Comparison of ENCODE assay signal across 8 cellular contexts in the genomic region with DNA sequence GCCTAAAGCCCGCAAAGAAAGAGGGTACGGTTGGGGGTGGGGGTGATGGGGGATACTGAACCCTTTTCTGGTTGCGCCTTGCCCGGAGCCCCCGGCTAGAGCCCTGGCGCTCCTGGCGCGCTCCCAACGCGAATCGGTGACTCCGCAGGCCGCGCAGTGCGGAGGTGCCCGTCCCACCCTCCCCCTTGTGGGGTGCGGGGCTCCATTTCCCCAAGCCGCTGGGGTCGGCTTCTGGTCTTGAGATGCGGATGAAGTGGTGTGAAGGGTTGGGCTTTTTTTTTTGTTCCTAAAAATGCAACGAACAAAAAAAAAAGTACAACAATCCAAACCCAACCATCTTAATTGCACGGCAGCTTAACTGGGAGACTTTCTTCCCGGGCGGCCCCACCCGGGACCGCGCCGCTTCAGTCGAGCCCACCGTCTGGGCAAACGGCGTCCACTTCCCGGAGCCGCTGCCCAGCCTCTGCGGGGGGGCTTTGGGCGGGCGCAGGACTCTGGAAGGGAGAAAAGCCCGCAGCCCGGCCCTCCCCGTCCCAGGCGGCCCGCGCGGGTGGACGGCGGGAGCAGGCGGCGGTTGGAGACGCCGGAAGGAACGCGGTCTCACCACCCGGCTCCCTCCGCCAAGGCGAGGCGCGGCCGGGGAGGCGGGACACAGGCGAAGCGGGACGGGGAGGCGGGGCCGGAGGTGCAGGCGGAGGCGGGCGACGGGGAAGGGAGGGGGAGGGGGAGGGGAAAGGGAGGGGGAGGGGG. TPM values are rescaled to one million over a fixed set of nuclear protein-coding genes. Genes with fewer than 3 reads are reported as not detected.
DNase-seq lines count a peak whose midpoint lies in the region; ATAC-seq and TF ChIP-seq lines count a peak whose summit lies in the region.

No MANE protein-coding gene starts in this region.

- TF ChIP-seq CTCF in BE2C (IDR thresholded peaks at IDR 0.05; ENCODE audit: low read depth, low read length): no peak

- no peaks in the 10 kb centered on the region for H3K9me3 ChIP-seq in BE2C
- H3K9me3 ChIP-seq in endocrine pancreas (ENCODE audit: control insufficient read depth, low read length): no peaks in the 10 kb centered on the region
- H3K9me3 ChIP-seq in mesodermal cell (ENCODE audit: control insufficient read depth, low read length): no peaks in the 10 kb centered on the region

- H3K27me3 ChIP-seq in BE2C: no peaks in the 10 kb centered on the region
- no peaks in the 10 kb centered on the region for H3K27me3 ChIP-seq in endocrine pancreas (ENCODE audit: control insufficient read depth, insufficient read depth, low read length)

- H3K9ac ChIP-seq in endocrine pancreas (ENCODE audit: control insufficient read depth, insufficient read depth, low read length): peak overlapping the region; percentile 77

- peak; percentile 72 for TF ChIP-seq POLR2A in GM19193 (IDR thresholded peaks at IDR 0.05; ENCODE audit: extremely low read depth, insufficient read depth, insufficient read length)

- H3K27ac ChIP-seq in mesodermal cell (ENCODE audit: low read depth, low read length, severe bottlenecking): peak overlapping the region; percentile 81

- peaks cover 24% of the 10 kb centered on the region for H3K36me3 ChIP-seq in BE2C
- H3K36me3 ChIP-seq in endocrine pancreas (ENCODE audit: control insufficient read depth, insufficient read depth, low read length): no peaks in the 10 kb centered on the region
- peaks cover 33% of the 10 kb centered on the region for H3K36me3 ChIP-seq in mesodermal cell (ENCODE audit: control insufficient read depth, insufficient read depth, low read length)

- peak overlapping the region; percentile 76 for H3K4me3 ChIP-seq in BE2C (ENCODE audit: low read depth, low read length)
- peak overlapping the region; percentile 85 for H3K4me3 ChIP-seq in endocrine pancreas (ENCODE audit: control insufficient read depth, insufficient read depth, low read length)
- H3K4me3 ChIP-seq in mesodermal cell (ENCODE audit: extremely low read depth, insufficient read depth, low read length, poor library complexity, severe bottlenecking): peak overlapping the region; percentile 63

- peak; percentile 63 for ATAC-seq in HG03439 (IDR thresholded peaks at IDR 0.05; ENCODE audit: unreplicated experiment)

- H3K4me1 ChIP-seq in BE2C: no peaks in the 10 kb centered on the region
- H3K4me1 ChIP-seq in endocrine pancreas (ENCODE audit: control insufficient read depth, insufficient read depth, low read length): peaks cover 27% of the 10 kb centered on the region
- H3K4me1 ChIP-seq in mesodermal cell (ENCODE audit: control insufficient read depth, insufficient read depth, low read length, poor library complexity, severe bottlenecking): peaks cover 16% of the 10 kb centered on the region

- WGBS in mesodermal cell (ENCODE audit: insufficient coverage in 2 of 2), 2 experiments: 1 to 13% methylated on average over 16 to 45 of the region's 68 CpGs

- DNase-seq in BE2C (peak; percentile 95), NOMO-1 treated with dmso at 0.1 percent for 144 hours (lab: John Stamatoyannopoulos, UW; ENCODE audit: unreplicated experiment) (peak; percentile 86)
- peak; percentile 60 for DNase-seq in activated CD8-positive, alpha-beta memory T cell treated with anti-CD3 and anti-CD28 coated beads, Interleukin-2, amount 50 U/mL, for 1 hour (ENCODE audit: extremely low read depth)
- DNase-seq in stimulated activated CD8-positive, alpha-beta memory T cell treated with anti-CD3 and anti-CD28 coated beads, Interleukin-12 subunit alpha, Interleukin-12 subunit beta, amount 100 ng/mL, for 4 hours (ENCODE audit: low read depth): peak; percentile 73

RNA-seq across cellular contexts. Expression of a gene that starts 0.5 kb away (rescaled TPM):
- polyA plus RNA-seq in BE2C (2012; ENCODE audit: insufficient read depth, insufficient read length, low read depth): 10.8 TPM
- polyA plus RNA-seq in mesodermal cell (2013, experiment 1 of 2): 37.4 TPM
- polyA plus RNA-seq in mesodermal cell (2013, experiment 2 of 2): 35.8 TPM

RNA-seq across cellular contexts. Expression of a gene that starts 18.9 kb away (rescaled TPM):
- polyA plus RNA-seq in BE2C (2012; ENCODE audit: insufficient read depth, insufficient read length, low read depth): not detected
- polyA plus RNA-seq in mesodermal cell (2013, experiment 1 of 2): 0.70 TPM
- 0.66 TPM for polyA plus RNA-seq in mesodermal cell (2013, experiment 2 of 2)

Comparison
In these comparisons a context has a peak if more than half of its experiments do, and no peak if none do; other contexts are left out.
1. Peak in every context shown above with its lines: DNase-seq, ATAC-seq, H3K4me3 ChIP-seq and H3K27ac ChIP-seq.